Comparison of ENCODE assay signal across 8 cellular contexts in the genomic region with DNA sequence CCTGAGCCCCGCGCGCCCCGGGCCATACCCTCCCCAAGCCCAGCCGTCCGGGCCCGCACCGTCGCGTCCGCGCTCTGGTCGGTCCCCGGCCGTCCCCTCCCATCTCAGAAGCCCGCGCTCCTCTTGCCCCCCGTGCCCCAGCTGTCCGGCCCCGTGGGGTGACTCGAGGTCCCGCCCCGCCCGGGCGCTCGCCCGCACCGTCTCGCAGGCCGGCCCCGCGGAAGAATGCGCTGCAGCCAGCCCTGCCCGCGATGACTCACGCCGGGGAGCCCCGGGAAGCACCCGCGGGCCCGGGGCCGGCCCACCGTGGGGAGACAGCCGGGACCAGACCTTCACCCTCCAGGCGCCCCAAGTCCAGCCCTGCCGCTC. TPM values are rescaled to one million over a fixed set of nuclear protein-coding genes. Genes with fewer than 3 reads are reported as not detected.
DNase-seq lines count a peak whose midpoint lies in the region; ATAC-seq and TF ChIP-seq lines count a peak whose summit lies in the region.

No MANE protein-coding gene starts in this region.

- no peaks in the 10 kb centered on the region for H3K9me3 ChIP-seq in esophagus muscularis mucosa
- H3K9me3 ChIP-seq in osteoblast (ENCODE audit: low read depth, low read length), result no peaks in the 10 kb centered on the region

- H3K27me3 ChIP-seq in esophagus muscularis mucosa, result peaks cover 0 to 56% (median 17%) of the 10 kb centered on the region in 4 donors
- H3K27me3 ChIP-seq in osteoblast (ENCODE audit: insufficient read depth, low read length), result no peaks in the 10 kb centered on the region

- DNase-seq in activated effector memory CD4-positive, alpha-beta T cell treated with anti-CD3 and anti-CD28 coated beads, Interleukin-2, amount 50 U/mL, for 16 hours, result peak; percentile 85
- DNase-seq in activated effector memory CD4-positive, alpha-beta T cell treated with Interleukin-2 at 50 U/mL for 16 hours, result no peak
- peak; percentile 73 for DNase-seq in activated CD4-positive, CD25-positive, alpha-beta regulatory T cell treated with anti-CD3 and anti-CD28 coated beads, Interleukin-2, amount 50 U/mL, for 72 hours
- DNase-seq in esophagus muscularis mucosa (ENCODE audit: extremely low spot score), result no peak
- peak; percentile 100 for DNase-seq in osteoblast (ENCODE audit: insufficient read length, low spot score, missing footprints)
- DNase-seq in D341Med (ENCODE audit: low spot score), result no peak
- DNase-seq in DMS114 treated with DMSO at 0.1 percent for 48 hours (lab: John Stamatoyannopoulos, UW; ENCODE audit: unreplicated experiment), result no peak

- no peak for ATAC-seq in HG03565 (IDR thresholded peaks at IDR 0.05; ENCODE audit: unreplicated experiment)

- no peak for TF ChIP-seq EP300 in esophagus muscularis mucosa (IDR thresholded peaks at IDR 0.05)

- WGBS in esophagus muscularis mucosa, result 17% methylated on average over 1 of the region's 46 CpGs

- H3K27ac ChIP-seq in esophagus muscularis mucosa (replicated peaks in 1 of 4), result peak overlapping the region; percentile 20 to 53 (median 44)
- peak overlapping the region; percentile 76 for H3K27ac ChIP-seq in osteoblast (ENCODE audit: low read depth, low read length)

- intact Hi-C loops in esophagus muscularis mucosa (cut with DNase I), result no loop called here

- TF ChIP-seq POLR2A in esophagus muscularis mucosa (IDR thresholded peaks at IDR 0.05; ENCODE audit: low read depth), result no peak

- H3K36me3 ChIP-seq in esophagus muscularis mucosa (no peaks in the 10 kb centered on the region), osteoblast (ENCODE audit: insufficient read depth, low read length) (no peaks in the 10 kb centered on the region)

- H2AFZ ChIP-seq in osteoblast (ENCODE audit: low read length), result peak overlapping the region; percentile 80

- peak overlapping the region; percentile 53 to 69 (median 54) for H3K4me3 ChIP-seq in esophagus muscularis mucosa
- peak overlapping the region; percentile 86 for H3K4me3 ChIP-seq in osteoblast (ENCODE audit: insufficient read depth, low read length)

- H3K4me2 ChIP-seq in osteoblast (ENCODE audit: insufficient read depth, low read length), result peak overlapping the region; percentile 89

- TF ChIP-seq CTCF in esophagus muscularis mucosa (IDR thresholded peaks at IDR 0.05), result no peak
- TF ChIP-seq CTCF in osteoblast (IDR thresholded peaks at IDR 0.05; ENCODE audit: extremely low read depth, low read depth, low read length), result no peak

- H4K20me1 ChIP-seq in osteoblast (ENCODE audit: insufficient read depth, low read length), result peaks cover 9% of the 10 kb centered on the region

- H3K79me2 ChIP-seq in osteoblast (ENCODE audit: insufficient read depth, low read length), result peaks cover 28% of the 10 kb centered on the region

- peaks cover 25 to 36% (median 33%) of the 10 kb centered on the region in 4 donors for H3K4me1 ChIP-seq in esophagus muscularis mucosa
- peaks cover 27% of the 10 kb centered on the region for H3K4me1 ChIP-seq in osteoblast (ENCODE audit: insufficient read depth, low read length)

RNA-seq across cellular contexts. Expression of gene PHLDA2, which starts 0.3 kb away (rescaled TPM):
- total RNA-seq in esophagus muscularis mucosa (1 to 10 TPM in 2 of 4 donors, under 1 TPM in 2; 0.83 to 2.3 (median 1.3) TPM), osteoblast (2.5 and 3.8 TPM in 2 replicates)

RNA-seq across cellular contexts. Expression of gene CDKN1C, which starts 43.9 kb away (rescaled TPM):
- total RNA-seq in esophagus muscularis mucosa (100 to 1,000 TPM; 153 to 349 (median 186) TPM), osteoblast (10.9 and 13.3 TPM in 2 replicates)

Comparison
In these comparisons a context has a peak if more than half of its experiments do, and no peak if none do; other contexts are left out.
1. DNase-seq: peak in activated effector memory CD4-positive, alpha-beta T cell treated with anti-CD3 and anti-CD28 coated beads, Interleukin-2, amount 50 U/mL, for 16 hours (single experiment), activated CD4-positive, CD25-positive, alpha-beta regulatory T cell treated with anti-CD3 and anti-CD28 coated beads, Interleukin-2, amount 50 U/mL, for 72 hours (single experiment) and osteoblast (single experiment); none in activated effector memory CD4-positive, alpha-beta T cell treated with Interleukin-2 at 50 U/mL for 16 hours (single experiment), esophagus muscularis mucosa (single experiment), D341Med (single experiment) and DMS114 treated with DMSO at 0.1 percent for 48 hours (single experiment).
2. RNA of gene CDKN1C, which starts 43.9 kb away (total RNA-seq): 153 to 349 TPM in esophagus muscularis mucosa; 10.9 to 13.3 TPM in osteoblast; every median in the first group is over 10 times any median in the second.